ENCODE assay signal across 24 cellular contexts in the genomic region with DNA sequence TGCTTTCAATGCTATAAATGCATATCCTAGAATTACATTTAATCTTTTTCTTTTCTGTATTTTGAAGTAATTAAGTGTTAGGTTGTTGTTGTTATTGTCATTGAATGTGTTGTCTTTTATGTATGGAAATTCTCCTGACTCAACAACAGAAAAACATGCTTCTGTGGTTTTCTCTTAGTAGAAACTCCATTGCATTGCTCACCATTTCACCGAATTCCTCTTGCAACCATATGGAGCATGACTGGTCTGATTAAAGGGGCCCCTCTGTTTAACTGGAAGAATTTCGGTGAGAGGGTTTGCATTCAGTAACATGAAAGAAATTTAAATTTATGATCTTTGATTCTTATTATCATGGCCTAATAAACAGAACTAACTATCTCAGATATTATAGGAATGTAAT.
A peak's percentile ranks its signal among the peaks of the same experiment; 100 is the strongest.
DNase-seq lines count a peak whose midpoint lies in the region; ATAC-seq and TF ChIP-seq lines count a peak whose summit lies in the region.
"Had no signal": no experiment of that assay in that cellular context is flagged by ENCODE, and none has a peak within 500 bp of the region (broad histone marks: within the 10 kb centered on the region; RNA-seq: fewer than 3 reads in every experiment).

No MANE protein-coding gene starts in this region.

- H2BK15ac ChIP-seq in IMR-90 (ENCODE audit: low read depth, low read length) = no peak overlapping the region

- WGBS in IMR-90 (ENCODE audit: extremely low coverage in 2 of 2, insufficient read length in 1 of 2), 2 experiments = no CpG with 5 or more reads among the region's 2 CpGs

- no peaks in the 10 kb centered on the region for H3K36me3 Mint-ChIP-seq in stimulated activated effector memory CD8-positive, alpha-beta T cell treated with anti-CD3 and anti-CD28 coated beads, Interleukin-12 subunit alpha, Interleukin-12 subunit beta, amount 100 ng/mL, for 72 hours
- H3K36me3 Mint-ChIP-seq: activated CD4-positive, alpha-beta memory T cell treated with anti-CD3 and anti-CD28 coated beads for 36 hours; naive B cell had no signal

- dilution Hi-C loops in IMR-90 (cut with HindIII; ENCODE audit: low sequenced_read_pairs, unreplicated experiment) = no loop called here

- H2AFZ ChIP-seq in IMR-90 (replicated peaks; ENCODE audit: low read length, poor library complexity) = no peak overlapping the region

- POLR2A ChIA-PET in IMR-90 (lab: Charles Lee; ENCODE audit: unreplicated experiment) = no interaction called here

- no peak overlapping the region for H3K4ac ChIP-seq in IMR-90 (ENCODE audit: low read depth, low read length)

- intact Hi-C loops in IMR-90 (cut with micrococcal nuclease) = loop anchor here (10.0 kb wide), 1 partner anchor 577 kb away; no protein-coding TSS in a partner anchor

- H3K9ac ChIP-seq in IMR-90 (ENCODE audit: low read depth, low read length) = no peak overlapping the region

- H4K91ac ChIP-seq in IMR-90 (ENCODE audit: insufficient read depth, low read depth, low read length) = no peak overlapping the region

- ATAC-seq in IMR-90 (ENCODE audit: low read depth) = peak; percentile 86
- peak; percentile 55 for ATAC-seq in stimulated activated effector memory CD8-positive, alpha-beta T cell treated with anti-CD3 and anti-CD28 coated beads, Interleukin-12 subunit alpha, Interleukin-12 subunit beta, amount 100 ng/mL, for 72 hours

- H3K27ac ChIP-seq in IMR-90 (ENCODE audit: insufficient read depth, low read length) = no peak overlapping the region
- H3K27ac ChIP-seq: coronary artery, right atrium auricular region, stomach had no signal

- no peak overlapping the region for H3K27ac Mint-ChIP-seq in stimulated activated effector memory CD8-positive, alpha-beta T cell treated with anti-CD3 and anti-CD28 coated beads, Interleukin-12 subunit alpha, Interleukin-12 subunit beta, amount 100 ng/mL, for 72 hours
- H3K27ac Mint-ChIP-seq: activated CD4-positive, alpha-beta memory T cell treated with anti-CD3 and anti-CD28 coated beads for 36 hours; endodermal cell; naive B cell had no signal

- H4K5ac ChIP-seq in IMR-90 (ENCODE audit: low read depth, low read length) = no peak overlapping the region; the same call in 1 of the 2 replicates

- H3K27me3 ChIP-seq in IMR-90 (ENCODE audit: control insufficient read depth, insufficient read depth, low read length) = no peaks in the 10 kb centered on the region
- H3K27me3 ChIP-seq: right atrium auricular region, stomach, transverse colon had no signal

- H3K4me3 ChIP-seq in IMR-90 (ENCODE audit: insufficient read depth, low read depth, low read length) (no peak overlapping the region), epithelial cell of esophagus (ENCODE audit: low read length) (no peak overlapping the region)
- H3K4me3 ChIP-seq: coronary artery, right atrium auricular region, stomach, transverse colon had no signal

- no peak overlapping the region for H3K4me3 Mint-ChIP-seq in stimulated activated effector memory CD8-positive, alpha-beta T cell treated with anti-CD3 and anti-CD28 coated beads, Interleukin-12 subunit alpha, Interleukin-12 subunit beta, amount 100 ng/mL, for 72 hours
- H3K4me3 Mint-ChIP-seq: activated CD4-positive, alpha-beta memory T cell treated with anti-CD3 and anti-CD28 coated beads for 36 hours; endodermal cell; naive B cell had no signal

- no peaks in the 10 kb centered on the region for H3K9me1 ChIP-seq in IMR-90 (ENCODE audit: insufficient read depth, low read length)

- no peaks in the 10 kb centered on the region for H3K9me3 ChIP-seq in IMR-90 (ENCODE audit: control insufficient read depth, insufficient read depth, low read length)
- H3K9me3 ChIP-seq: right atrium auricular region, stomach, transverse colon had no signal

- H3K14ac ChIP-seq in IMR-90 (replicated peaks; ENCODE audit: low read depth, low read length) = no peak overlapping the region

- no peak overlapping the region for H2BK120ac ChIP-seq in IMR-90 (ENCODE audit: low read depth, low read length)

- no peaks in the 10 kb centered on the region for H4K20me1 ChIP-seq in IMR-90 (ENCODE audit: insufficient read depth, low read length)

- BruUV-seq in IMR-90 (replicated peaks; lab: Mats Ljungman, UMichigan) = no TSS peak

- no peaks in the 10 kb centered on the region for H3K9me3 Mint-ChIP-seq in stimulated activated effector memory CD8-positive, alpha-beta T cell treated with anti-CD3 and anti-CD28 coated beads, Interleukin-12 subunit alpha, Interleukin-12 subunit beta, amount 100 ng/mL, for 72 hours
- H3K9me3 Mint-ChIP-seq: activated CD4-positive, alpha-beta memory T cell treated with anti-CD3 and anti-CD28 coated beads for 36 hours; endodermal cell had no signal

- H2BK5ac ChIP-seq in IMR-90 (ENCODE audit: low read depth, low read length, poor library complexity, severe bottlenecking) = peak overlapping the region; percentile 17

- H3K18ac ChIP-seq in IMR-90 (ENCODE audit: low read depth, low read length) = no peak overlapping the region

- no peak overlapping the region for H2AK5ac ChIP-seq in IMR-90 (ENCODE audit: low read depth, low read length)

- H3K4me1 Mint-ChIP-seq in stimulated activated effector memory CD8-positive, alpha-beta T cell treated with anti-CD3 and anti-CD28 coated beads, Interleukin-12 subunit alpha, Interleukin-12 subunit beta, amount 100 ng/mL, for 72 hours = peaks cover 24% of the 10 kb centered on the region

- H3K56ac ChIP-seq in IMR-90 (ENCODE audit: extremely low read depth, insufficient read depth, low read length) = no peak overlapping the region

- no peak for TF ChIP-seq POLR2A in IMR-90 (IDR thresholded peaks at IDR 0.05; ENCODE audit: low read depth, low read length)

- no peak overlapping the region for H3K23ac ChIP-seq in IMR-90 (ENCODE audit: low read depth, low read length)

- CTCF ChIA-PET in IMR-90 (lab: Yijun Ruan, JAX) = interaction anchor here (0.6 kb wide), 1 partner anchor 99 kb away, joined by 3 read pairs; no protein-coding TSS in a partner anchor

- H3K36me3 ChIP-seq in IMR-90 (ENCODE audit: control insufficient read depth, insufficient read depth, low read length) = no peaks in the 10 kb centered on the region
- H3K36me3 ChIP-seq: right atrium auricular region, stomach, transverse colon had no signal

- H3K4me1 ChIP-seq in IMR-90 (ENCODE audit: control insufficient read depth, insufficient read depth, low read length) = peaks cover 6% of the 10 kb centered on the region
- H3K4me1 ChIP-seq: right atrium auricular region had no signal

- H2BK20ac ChIP-seq in IMR-90 (ENCODE audit: low read depth, low read length) = no peak overlapping the region

- peak; percentile 43 for DNase-seq in NCI-H2171 treated with DMSO at 0.1 percent for 48 hours (lab: John Stamatoyannopoulos, UW)
- no peak for DNase-seq in NCI-H2171 (lab: John Stamatoyannopoulos, UW)
- DNase-seq in IMR-90 = peak; percentile 78
- peak; percentile 18 for DNase-seq in epithelial cell of esophagus (ENCODE audit: low read depth)
- DNase-seq in stimulated activated effector memory CD8-positive, alpha-beta T cell treated with anti-CD3 and anti-CD28 coated beads, Interleukin-12 subunit alpha, Interleukin-12 subunit beta, amount 100 ng/mL, for 72 hours (ENCODE audit: low spot score in 2 of 2) = no peak
- no peak for DNase-seq in NCI-H146 treated with DMSO at 0.1 percent for 48 hours (lab: John Stamatoyannopoulos, UW; ENCODE audit: unreplicated experiment)
- DNase-seq in effector CD8-positive, alpha-beta T cell (lab: John Stamatoyannopoulos, UW) = no peak
- DNase-seq in RKO (ENCODE audit: low spot score) = no peak
- DNase-seq: activated CD4-positive, alpha-beta memory T cell treated with anti-CD3 and anti-CD28 coated beads for 36 hours; amniotic stem cell; C1 segment of cervical spinal cord; endodermal cell; GDM1; head of caudate nucleus; mesendoderm; naive B cell; NCI-H1048; NCI-H2081 treated with DMSO at 0.1 percent for 48 hours; NCI-H524 treated with DMSO at 0.1 percent for 48 hours; stomach; T1000; transverse colon had no signal

- H4K8ac ChIP-seq in IMR-90 (ENCODE audit: low read depth in 2 of 2, low read length in 2 of 2) = no peak overlapping the region; a peak in 1 of 4 replicates

- in situ Hi-C loops in IMR-90 (cut with MboI; ENCODE audit: low sequenced_read_pairs) = no loop called here

- no peak overlapping the region for H2AK9ac ChIP-seq in IMR-90 (replicated peaks; ENCODE audit: low read depth, low read length, poor library complexity)

- no peak for TF ChIP-seq RAD21 in IMR-90 (IDR thresholded peaks at IDR 0.05; ENCODE audit: low read length)

- TF ChIP-seq CTCF in IMR-90 (conservative IDR thresholded peaks at IDR 0.05; ENCODE audit: low read depth, low read length) (no peak), epithelial cell of esophagus (IDR thresholded peaks at IDR 0.05; ENCODE audit: insufficient read depth, low read depth, low read length, missing control alignments) (no peak)

- peak overlapping the region; percentile 22; the same call in 1 of the 2 replicates for H3K4me2 ChIP-seq in IMR-90 (ENCODE audit: low read depth, low read length)

- no peaks in the 10 kb centered on the region for H3K79me1 ChIP-seq in IMR-90 (ENCODE audit: low read depth in 1 of 2, low read length in 2 of 2)

TF ChIP-seq in IMR-90, 13 proteins besides CTCF, POLR2A, EP300 and RAD21:
- TF ChIP-seq CEBPB (IDR thresholded peaks at IDR 0.05; ENCODE audit: low read depth, low read length) = peak; percentile 36; the same call in 1 of the 2 replicates
- TF ChIP-seq, protein P1, sequence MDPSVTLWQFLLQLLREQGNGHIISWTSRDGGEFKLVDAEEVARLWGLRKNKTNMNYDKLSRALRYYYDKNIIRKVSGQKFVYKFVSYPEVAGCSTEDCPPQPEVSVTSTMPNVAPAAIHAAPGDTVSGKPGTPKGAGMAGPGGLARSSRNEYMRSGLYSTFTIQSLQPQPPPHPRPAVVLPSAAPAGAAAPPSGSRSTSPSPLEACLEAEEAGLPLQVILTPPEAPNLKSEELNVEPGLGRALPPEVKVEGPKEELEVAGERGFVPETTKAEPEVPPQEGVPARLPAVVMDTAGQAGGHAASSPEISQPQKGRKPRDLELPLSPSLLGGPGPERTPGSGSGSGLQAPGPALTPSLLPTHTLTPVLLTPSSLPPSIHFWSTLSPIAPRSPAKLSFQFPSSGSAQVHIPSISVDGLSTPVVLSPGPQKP (IDR thresholded peaks at IDR 0.05; ENCODE audit: borderline replicate concordance, low read depth, low read length) = no peak
TF ChIP-seq in IMR-90: peak in this region for 1.

Comparison
In these comparisons a context has a peak if more than half of its experiments do, and no peak if none do; other contexts are left out.
1. DNase-seq: peak in NCI-H2171 treated with DMSO at 0.1 percent for 48 hours (single experiment), IMR-90 (single experiment) and epithelial cell of esophagus (single experiment); none in NCI-H2171 (single experiment), stimulated activated effector memory CD8-positive, alpha-beta T cell treated with anti-CD3 and anti-CD28 coated beads, Interleukin-12 subunit alpha, Interleukin-12 subunit beta, amount 100 ng/mL, for 72 hours (0 of 2), NCI-H146 treated with DMSO at 0.1 percent for 48 hours (single experiment), effector CD8-positive, alpha-beta T cell (single experiment) and RKO (single experiment).